ENCODE assay signal across 13 cellular contexts in genomic region chr1:243447342-243447741, GRCh38.
DNase-seq lines count a peak whose midpoint lies in the region; ATAC-seq, FAIRE-seq and TF ChIP-seq lines count a peak whose summit lies in the region.
"Had no signal": no experiment of that assay in that cellular context is flagged by ENCODE, and none has a peak within 500 bp of the region (broad histone marks: within the 10 kb centered on the region; RNA-seq: fewer than 3 reads in every experiment).

No MANE protein-coding gene starts in this region.

- no peaks in the 10 kb centered on the region for H3K79me2 ChIP-seq in astrocyte (ENCODE audit: insufficient read depth, low read length)

- no peaks in the 10 kb centered on the region for H3K9me3 ChIP-seq in astrocyte (ENCODE audit: insufficient read depth, low read depth, low read length)

- no peaks in the 10 kb centered on the region for H4K20me1 ChIP-seq in astrocyte (ENCODE audit: insufficient read depth, low read length)

- H3K27me3 Mint-ChIP-seq in astrocyte (ENCODE audit: low read depth, unreplicated experiment) (no peaks in the 10 kb centered on the region), endothelial cell (ENCODE audit: unreplicated experiment) (no peaks in the 10 kb centered on the region)
- H3K27me3 Mint-ChIP-seq in activated CD8-positive, alpha-beta memory T cell treated with anti-CD3 and anti-CD28 coated beads, Interleukin-2, amount 10 ng/mL, durations not matched to agents 7 days and 5 days: no peaks in the 10 kb centered on the region
- H3K27me3 Mint-ChIP-seq: naive B cell had no signal

- H3K4me3 ChIP-seq in AG10803 (ENCODE audit: low read length) (no peak overlapping the region), astrocyte (ENCODE audit: insufficient read depth, low read depth, low read length) (no peak overlapping the region), H7 (ENCODE audit: insufficient read depth, low read depth, low read length) (no peak overlapping the region)

- H3K4me1 ChIP-seq in astrocyte (ENCODE audit: insufficient read depth, low read length): no peaks in the 10 kb centered on the region

- H3K27ac Mint-ChIP-seq in astrocyte (ENCODE audit: unreplicated experiment) (no peak overlapping the region), endothelial cell (ENCODE audit: unreplicated experiment) (no peak overlapping the region)
- no peak overlapping the region for H3K27ac Mint-ChIP-seq in activated CD8-positive, alpha-beta memory T cell treated with anti-CD3 and anti-CD28 coated beads, Interleukin-2, amount 10 ng/mL, durations not matched to agents 7 days and 5 days
- H3K27ac Mint-ChIP-seq: stimulated activated effector memory CD8-positive, alpha-beta T cell treated with anti-CD3 and anti-CD28 coated beads, Interleukin-12 subunit alpha, Interleukin-12 subunit beta, amount 100 ng/mL, for 72 hours had no signal

- intact Hi-C loops in left colon (cut with DNase I, micrococcal nuclease): no loop called here

- H3K27me3 ChIP-seq in astrocyte (ENCODE audit: insufficient read depth, low read length): no peaks in the 10 kb centered on the region
- no peaks in the 10 kb centered on the region for H3K27me3 ChIP-seq in H7 (ENCODE audit: control insufficient read depth, insufficient read depth, low read length)

- no peak overlapping the region for H3K4me2 ChIP-seq in astrocyte (ENCODE audit: low read length)

- no peak overlapping the region for H3K27ac ChIP-seq in astrocyte (ENCODE audit: low read depth, low read length)

- H3K9me3 Mint-ChIP-seq in astrocyte (ENCODE audit: unreplicated experiment) (no peaks in the 10 kb centered on the region), endothelial cell (ENCODE audit: unreplicated experiment) (no peaks in the 10 kb centered on the region)
- no peaks in the 10 kb centered on the region for H3K9me3 Mint-ChIP-seq in activated CD8-positive, alpha-beta memory T cell treated with anti-CD3 and anti-CD28 coated beads, Interleukin-2, amount 10 ng/mL, durations not matched to agents 7 days and 5 days (ENCODE audit: low read depth)
- H3K9me3 Mint-ChIP-seq: naive B cell; stimulated activated effector memory CD8-positive, alpha-beta T cell treated with anti-CD3 and anti-CD28 coated beads, Interleukin-12 subunit alpha, Interleukin-12 subunit beta, amount 100 ng/mL, for 72 hours had no signal

- peak; percentile 84 for DNase-seq in AG10803 (ENCODE audit: low read depth)
- DNase-seq in H54 (ENCODE audit: insufficient read length, low spot score): no peak
- DNase-seq in astrocyte (ENCODE audit: low read depth): peak; percentile 32
- DNase-seq in left colon: no peak
- no peak for DNase-seq in activated CD8-positive, alpha-beta memory T cell treated with anti-CD3 and anti-CD28 coated beads, Interleukin-2, amount 10 ng/mL, durations not matched to agents 7 days and 5 days
- no peak for DNase-seq in endothelial cell (ENCODE audit: low spot score)
- DNase-seq in H7: no peak
- no peak for DNase-seq in NCI-H1436 (lab: John Stamatoyannopoulos, UW)
- DNase-seq: naive B cell; NCI-H1930; stimulated activated CD4-positive, alpha-beta T cell treated with anti-CD3 and anti-CD28 coated beads, Interleukin-15, amount 100 ng/mL, for 24 hours had no signal

- CTCF ChIA-PET in activated CD8-positive, alpha-beta memory T cell treated with anti-CD3 and anti-CD28 coated beads, Interleukin-2, amount 10 ng/mL, durations not matched to agents 7 days and 5 days (lab: Charles Lee): no interaction called here

- TF ChIP-seq CTCF in AG10803 (conservative IDR thresholded peaks at IDR 0.05; ENCODE audit: low read length): no peak
- no peak for TF ChIP-seq CTCF in astrocyte (IDR thresholded peaks at IDR 0.05; ENCODE audit: insufficient read depth, low read depth, low read length)
- no peak for TF ChIP-seq CTCF in endothelial cell (IDR thresholded peaks at IDR 0.05; ENCODE audit: unreplicated experiment)

- peaks cover 12% of the 10 kb centered on the region for H3K36me3 Mint-ChIP-seq in astrocyte (ENCODE audit: low read depth, unreplicated experiment)
- peaks cover 3% of the 10 kb centered on the region for H3K36me3 Mint-ChIP-seq in activated CD8-positive, alpha-beta memory T cell treated with anti-CD3 and anti-CD28 coated beads, Interleukin-2, amount 10 ng/mL, durations not matched to agents 7 days and 5 days
- no peaks in the 10 kb centered on the region for H3K36me3 Mint-ChIP-seq in endothelial cell (ENCODE audit: low read depth, unreplicated experiment)
- H3K36me3 Mint-ChIP-seq: naive B cell; stimulated activated effector memory CD8-positive, alpha-beta T cell treated with anti-CD3 and anti-CD28 coated beads, Interleukin-12 subunit alpha, Interleukin-12 subunit beta, amount 100 ng/mL, for 72 hours had no signal

- H2AFZ ChIP-seq in astrocyte (ENCODE audit: low read depth, low read length): no peak overlapping the region

- no peak for TF ChIP-seq POLR2A in H54 (IDR thresholded peaks at IDR 0.05; ENCODE audit: low read depth, low read length)

- H3K4me3 Mint-ChIP-seq in astrocyte (ENCODE audit: unreplicated experiment) (no peak overlapping the region), endothelial cell (ENCODE audit: unreplicated experiment) (no peak overlapping the region)
- no peak overlapping the region for H3K4me3 Mint-ChIP-seq in activated CD8-positive, alpha-beta memory T cell treated with anti-CD3 and anti-CD28 coated beads, Interleukin-2, amount 10 ng/mL, durations not matched to agents 7 days and 5 days
- H3K4me3 Mint-ChIP-seq: stimulated activated effector memory CD8-positive, alpha-beta T cell treated with anti-CD3 and anti-CD28 coated beads, Interleukin-12 subunit alpha, Interleukin-12 subunit beta, amount 100 ng/mL, for 72 hours had no signal

- H3K4me1 Mint-ChIP-seq in astrocyte (ENCODE audit: low read depth, unreplicated experiment): no peaks in the 10 kb centered on the region
- H3K4me1 Mint-ChIP-seq in activated CD8-positive, alpha-beta memory T cell treated with anti-CD3 and anti-CD28 coated beads, Interleukin-2, amount 10 ng/mL, durations not matched to agents 7 days and 5 days: peaks cover 15% of the 10 kb centered on the region
- H3K4me1 Mint-ChIP-seq in endothelial cell (ENCODE audit: unreplicated experiment): no peaks in the 10 kb centered on the region
- H3K4me1 Mint-ChIP-seq: stimulated activated effector memory CD8-positive, alpha-beta T cell treated with anti-CD3 and anti-CD28 coated beads, Interleukin-12 subunit alpha, Interleukin-12 subunit beta, amount 100 ng/mL, for 72 hours had no signal

- H3K9ac ChIP-seq in astrocyte (ENCODE audit: low read length): no peak overlapping the region

- FAIRE-seq in H54 (lab: Jason Lieb, UNC): peak; percentile 67
- no peak for FAIRE-seq in astrocyte (lab: Jason Lieb, UNC)
- FAIRE-seq: colon had no signal

- no peaks in the 10 kb centered on the region for H3K36me3 ChIP-seq in astrocyte (ENCODE audit: insufficient read depth, low read length)
- no peaks in the 10 kb centered on the region for H3K36me3 ChIP-seq in H7 (replicated peaks; ENCODE audit: control insufficient read depth, insufficient read depth, low read length)

- ATAC-seq in left colon: peak; percentile 45
- ATAC-seq in activated CD8-positive, alpha-beta memory T cell treated with anti-CD3 and anti-CD28 coated beads, Interleukin-2, amount 10 ng/mL, durations not matched to agents 7 days and 5 days: no peak
- ATAC-seq: stimulated activated effector memory CD8-positive, alpha-beta T cell treated with anti-CD3 and anti-CD28 coated beads, Interleukin-12 subunit alpha, Interleukin-12 subunit beta, amount 100 ng/mL, for 72 hours had no signal

Comparison
In these comparisons a context has a peak if more than half of its experiments do, and no peak if none do; other contexts are left out.
1. DNase-seq: peak in AG10803 (single experiment) and astrocyte (single experiment); none in H54 (single experiment), left colon (0 of 2), activated CD8-positive, alpha-beta memory T cell treated with anti-CD3 and anti-CD28 coated beads, Interleukin-2, amount 10 ng/mL, durations not matched to agents 7 days and 5 days (single experiment), endothelial cell (single experiment), H7 (single experiment) and NCI-H1436 (single experiment).